Comparison of ENCODE assay signal across 8 cellular contexts in the genomic region with DNA sequence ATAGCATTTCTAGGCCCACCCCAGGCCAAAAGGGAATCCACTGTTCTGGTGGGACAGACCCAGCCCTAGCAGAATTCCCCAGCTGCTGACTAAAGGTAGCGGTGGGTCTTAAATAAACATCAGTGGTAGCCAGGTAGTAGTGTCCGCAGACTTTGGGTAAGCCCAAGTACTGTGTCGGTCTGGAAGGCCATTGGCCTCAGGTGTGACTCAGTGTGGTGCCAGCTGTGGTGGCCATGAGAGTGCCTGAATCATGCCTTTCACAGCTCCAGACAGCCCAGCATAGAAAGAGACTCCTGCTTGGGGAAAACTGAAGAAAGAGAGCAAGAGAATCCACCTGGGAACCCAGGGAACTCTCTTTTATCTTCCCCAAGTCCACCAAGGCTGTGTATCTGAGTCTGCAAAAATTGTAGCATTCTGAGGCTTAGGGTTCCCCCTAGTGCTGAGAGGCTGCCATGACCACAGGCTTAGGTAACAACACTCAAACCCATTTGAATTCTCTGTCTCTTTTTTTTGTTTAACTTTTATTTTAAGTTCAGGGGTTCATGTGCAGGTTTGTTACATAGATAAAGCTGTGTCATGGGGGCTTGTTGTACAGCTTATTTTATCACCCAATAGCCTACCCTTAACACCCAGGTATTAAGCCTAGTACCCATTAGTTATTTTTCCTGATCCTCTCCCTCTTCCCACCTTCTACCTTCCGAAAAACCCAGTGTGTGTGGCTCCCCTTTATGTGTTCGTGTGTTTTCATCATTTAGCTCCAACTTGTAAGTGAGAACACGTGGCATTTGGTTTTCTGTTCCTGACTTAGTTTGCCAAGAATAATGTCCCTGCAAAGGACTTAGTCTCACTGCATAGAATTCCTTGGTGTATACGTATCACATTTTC. TPM values are rescaled to one million over a fixed set of nuclear protein-coding genes. Genes with fewer than 3 reads are reported as not detected.
A peak's percentile ranks its signal among the peaks of the same experiment; 100 is the strongest.
DNase-seq lines count a peak whose midpoint lies in the region; ATAC-seq and TF ChIP-seq lines count a peak whose summit lies in the region.

No MANE protein-coding gene starts in this region.

- H3K27me3 Mint-ChIP-seq in glutamatergic neuron (ENCODE audit: unreplicated experiment) (no peaks in the 10 kb centered on the region), progenitor cell of endocrine pancreas (no peaks in the 10 kb centered on the region)

- H3K9me3 ChIP-seq in Panc1 (ENCODE audit: control insufficient read depth, insufficient read depth, low read depth, low read length) = no peaks in the 10 kb centered on the region

- intact Hi-C loops in Panc1 (cut with micrococcal nuclease; ENCODE audit: unreplicated experiment) (loop anchor here (1.0 kb wide), 1 partner anchor 241 kb away; no protein-coding TSS in a partner anchor), posterior vena cava (cut with DNase I) (loop anchor here in 1 of 2 donors (5.0 kb wide), 1 partner anchor 233 kb away; no protein-coding TSS in a partner anchor)

- no peaks in the 10 kb centered on the region for H3K27me3 ChIP-seq in HL-60 (ENCODE audit: insufficient read depth, poor library complexity, severe bottlenecking)
- H3K27me3 ChIP-seq in Panc1 (ENCODE audit: control insufficient read depth, insufficient read depth, low read length) = no peaks in the 10 kb centered on the region

- H3K27ac Mint-ChIP-seq in glutamatergic neuron (ENCODE audit: unreplicated experiment) (no peak overlapping the region), progenitor cell of endocrine pancreas (no peak overlapping the region)

- ATAC-seq in Panc1 = peak; percentile 91
- no peak for ATAC-seq in GM21619 (IDR thresholded peaks at IDR 0.05; ENCODE audit: unreplicated experiment)

- no peaks in the 10 kb centered on the region for H3K36me3 ChIP-seq in Panc1 (ENCODE audit: control insufficient read depth, insufficient read depth, low read length)

- no TSS peak for BruUV-seq in Panc1 (replicated peaks; lab: Mats Ljungman, UMichigan)

- in situ Hi-C loops in Panc1 (cut with HindIII; ENCODE audit: low pct_unique_long_range_greater_than_20kb, low sequenced_read_pairs) = no loop called here

- H3K27ac ChIP-seq in HL-60 (replicated peaks) (no peak overlapping the region), Panc1 (ENCODE audit: low read length) (no peak overlapping the region)

- DNase-seq in GM12865 (ENCODE audit: low read depth) (peak; percentile 61), HL-60 (ENCODE audit: low read depth in 1 of 2, low spot score in 1 of 2) (peak in 1 of 2 experiments; percentile 51), Panc1 (ENCODE audit: low read depth, low spot score) (peak; percentile 42), glutamatergic neuron (peak; percentile 62), progenitor cell of endocrine pancreas (ENCODE audit: low spot score, unreplicated experiment) (peak; percentile 62), posterior vena cava (ENCODE audit: low spot score) (no peak)
- peak; percentile 38 for DNase-seq in activated gamma-delta T cell treated with anti-CD3 and anti-CD28 coated beads, Interleukin-2, amount 50 U/mL, for 16 hours (ENCODE audit: low read depth)

- peaks cover 7% of the 10 kb centered on the region for H3K36me3 Mint-ChIP-seq in glutamatergic neuron (ENCODE audit: unreplicated experiment)
- no peaks in the 10 kb centered on the region for H3K36me3 Mint-ChIP-seq in progenitor cell of endocrine pancreas (ENCODE audit: insufficient read depth)

- TF ChIP-seq CTCF in GM12865 (IDR thresholded peaks at IDR 0.05; ENCODE audit: insufficient read depth, low read depth, low read length, missing control alignments) (peak; percentile 85), HL-60 (IDR thresholded peaks at IDR 0.05; ENCODE audit: insufficient read depth, low read length) (peak; percentile 79), Panc1 (IDR thresholded peaks at IDR 0.05) (peak; percentile 79), glutamatergic neuron (IDR thresholded peaks at IDR 0.05; ENCODE audit: partially characterized antibody, unreplicated experiment) (peak; percentile 78), progenitor cell of endocrine pancreas (IDR thresholded peaks at IDR 0.05; ENCODE audit: unreplicated experiment) (peak; percentile 98)

- H3K4me3 Mint-ChIP-seq in glutamatergic neuron (ENCODE audit: unreplicated experiment) = no peak overlapping the region
- H3K4me3 Mint-ChIP-seq in progenitor cell of endocrine pancreas (ENCODE audit: low read depth) = no peak overlapping the region

- POLR2A ChIA-PET in Panc1 (lab: Charles Lee) = interaction anchor here (0.6 kb wide), 2 partner anchors 154 to 226 kb away, joined by 3 to 6 read pairs; no protein-coding TSS in a partner anchor

- CTCF ChIA-PET in Panc1 (lab: Charles Lee) = no interaction called here

- peaks cover 3% of the 10 kb centered on the region for H3K9me3 Mint-ChIP-seq in glutamatergic neuron (ENCODE audit: unreplicated experiment)
- H3K9me3 Mint-ChIP-seq in progenitor cell of endocrine pancreas (ENCODE audit: low read depth) = no peaks in the 10 kb centered on the region

- peaks cover 3% of the 10 kb centered on the region for H3K4me1 Mint-ChIP-seq in glutamatergic neuron (ENCODE audit: low read depth, unreplicated experiment)
- no peaks in the 10 kb centered on the region for H3K4me1 Mint-ChIP-seq in progenitor cell of endocrine pancreas (ENCODE audit: low read depth)

- H3K4me3 ChIP-seq in GM12865 (ENCODE audit: low read depth, low read length) (no peak overlapping the region), HL-60 (replicated peaks; ENCODE audit: insufficient read depth, low read length) (no peak overlapping the region), Panc1 (ENCODE audit: low read depth in 2 of 2, low read length in 2 of 2) (no peak overlapping the region)

- no peaks in the 10 kb centered on the region for H3K4me1 ChIP-seq in Panc1 (ENCODE audit: control insufficient read depth, insufficient read depth, low read length)

RNA-seq across cellular contexts. Expression of a gene that starts 16.7 kb away (rescaled TPM):
- total RNA-seq in Panc1 (2021; ENCODE audit: unreplicated experiment) (not detected), glutamatergic neuron (ENCODE audit: unreplicated experiment) (36.8 TPM), progenitor cell of endocrine pancreas (1.1 TPM in 2 replicates), posterior vena cava (10 to 100 TPM in 1 of 2 donors, 1 to 10 TPM in 1; 7.7 to 10.5 TPM)
- not detected for polyA plus RNA-seq in Panc1 (2012; ENCODE audit: insufficient read length)

RNA-seq across cellular contexts. Expression of a gene that starts 43.0 kb away (rescaled TPM):
- total RNA-seq in Panc1 (2021; ENCODE audit: unreplicated experiment) = 0.64 TPM
- not detected for polyA plus RNA-seq in Panc1 (2012; ENCODE audit: insufficient read length)
- total RNA-seq in glutamatergic neuron (ENCODE audit: unreplicated experiment) = 20.6 TPM
- 1.7 and 2.0 TPM in 2 replicates for total RNA-seq in progenitor cell of endocrine pancreas
- total RNA-seq in posterior vena cava = 100 to 1,000 TPM; 252 to 705 TPM

Comparison
In these comparisons a context has a peak if more than half of its experiments do, and no peak if none do; other contexts are left out.
1. RNA of a gene that starts 43.0 kb away (total RNA-seq): 252 to 705 TPM in posterior vena cava; 20.6 TPM in glutamatergic neuron (single experiment), 1.7 to 2.0 TPM in progenitor cell of endocrine pancreas and 0.64 TPM in Panc1 (single experiment); every median in the first group is over 10 times any median in the second.
2. Peak in every context shown above with its lines, with median percentiles within 50 percentile points of each other: CTCF ChIP-seq.